In genomic region chr13:22655106-22655852, GRCh38 we compare ENCODE assay signal across 32 cellular contexts.
"Had no signal": no experiment of that assay in that cellular context is flagged by ENCODE, and none has a peak within 500 bp of the region (broad histone marks: within the 10 kb centered on the region; RNA-seq: fewer than 3 reads in every experiment).

No MANE protein-coding gene starts in this region.

- FAIRE-seq: urothelium cell line had no signal

- H3K4me3 ChIP-seq: neural progenitor cell, ovary, psoas muscle, skin epidermis, smooth muscle cell, spleen, suprapubic skin, testis, tibial artery, transverse colon, upper lobe of left lung, vagina had no signal

- H3K79me2 ChIP-seq: parathyroid adenoma had no signal

- H2AFZ ChIP-seq: neural progenitor cell, parathyroid adenoma had no signal

- H3K36me3 Mint-ChIP-seq: naive thymus-derived CD4-positive, alpha-beta T cell; natural killer cell; neural progenitor cell; stimulated activated memory B cell treated with anti-CD40 and anti-IgM and Interleukin-4, amounts not matched to agents 10 μg/mL and 1 μg/mL and 100 μg/mL, for 72 hours had no signal

- H3K9ac ChIP-seq: neural progenitor cell, parathyroid adenoma had no signal

- H3K27ac Mint-ChIP-seq: naive thymus-derived CD4-positive, alpha-beta T cell; natural killer cell; neural progenitor cell; progenitor cell of endocrine pancreas; stimulated activated memory B cell treated with anti-CD40 and anti-IgM and Interleukin-4, amounts not matched to agents 10 μg/mL and 1 μg/mL and 100 μg/mL, for 72 hours; stimulated activated naive CD8-positive, alpha-beta T cell treated with anti-CD3 and anti-CD28 coated beads, Interleukin-15, amount 100 ng/mL, for 72 hours had no signal

- H3K27me3 ChIP-seq: neural progenitor cell, ovary, spleen, suprapubic skin, testis, tibial artery, transverse colon, upper lobe of left lung, vagina had no signal

- H3K4me3 Mint-ChIP-seq: naive thymus-derived CD4-positive, alpha-beta T cell; natural killer cell; nephron; neural progenitor cell; stimulated activated memory B cell treated with anti-CD40 and anti-IgM and Interleukin-4, amounts not matched to agents 10 μg/mL and 1 μg/mL and 100 μg/mL, for 72 hours; stimulated activated naive CD8-positive, alpha-beta T cell treated with anti-CD3 and anti-CD28 coated beads, Interleukin-15, amount 100 ng/mL, for 72 hours had no signal

- H3K9me3 ChIP-seq: ovary, psoas muscle, spleen, suprapubic skin, testis, tibial artery, transverse colon, upper lobe of left lung, vagina had no signal

- H3K4me1 Mint-ChIP-seq: naive thymus-derived CD4-positive, alpha-beta T cell; natural killer cell; neural progenitor cell; stimulated activated memory B cell treated with anti-CD40 and anti-IgM and Interleukin-4, amounts not matched to agents 10 μg/mL and 1 μg/mL and 100 μg/mL, for 72 hours; stimulated activated naive CD8-positive, alpha-beta T cell treated with anti-CD3 and anti-CD28 coated beads, Interleukin-15, amount 100 ng/mL, for 72 hours had no signal

- H3K27me3 Mint-ChIP-seq: naive thymus-derived CD4-positive, alpha-beta T cell; progenitor cell of endocrine pancreas; stimulated activated memory B cell treated with anti-CD40 and anti-IgM and Interleukin-4, amounts not matched to agents 10 μg/mL and 1 μg/mL and 100 μg/mL, for 72 hours; stimulated activated naive CD8-positive, alpha-beta T cell treated with anti-CD3 and anti-CD28 coated beads, Interleukin-15, amount 100 ng/mL, for 72 hours had no signal

- H3K36me3 ChIP-seq: neural progenitor cell, ovary, spleen, suprapubic skin, tibial artery, transverse colon, upper lobe of left lung, vagina had no signal

- ATAC-seq: naive thymus-derived CD4-positive, alpha-beta T cell; natural killer cell; psoas muscle; right cardiac atrium; sciatic nerve; stimulated activated memory B cell treated with anti-CD40 and anti-IgM and Interleukin-4, amounts not matched to agents 10 μg/mL and 1 μg/mL and 100 μg/mL, for 72 hours; stimulated activated naive CD8-positive, alpha-beta T cell treated with anti-CD3 and anti-CD28 coated beads, Interleukin-15, amount 100 ng/mL, for 72 hours; stimulated activated naive CD8-positive, alpha-beta T cell treated with anti-CD3 and anti-CD28 coated beads, Interleukin-15, Interleukin-2, amounts not matched to agents 100 U/mL and 50 U/mL, for 24 hours had no signal

- DNase-seq: naive thymus-derived CD4-positive, alpha-beta T cell; natural killer cell; occipital lobe; ovary; posterior cingulate gyrus; psoas muscle; right cardiac atrium; spleen; stimulated activated CD4-positive, alpha-beta T cell treated with anti-CD3 and anti-CD28 coated beads, Interleukin-12 subunit alpha, Interleukin-12 subunit beta, amount 100 ng/mL, for 4 hours; stimulated activated CD4-positive, alpha-beta T cell treated with anti-CD3 and anti-CD28 coated beads, Interleukin-1b, Interleukin-23, amount 100 ng/mL, for 48 hours; stimulated activated CD4-positive, alpha-beta T cell treated with anti-CD3 and anti-CD28 coated beads, Interleukin-4, amount 100 ng/mL, for 1 hour; stimulated activated CD4-positive, alpha-beta T cell treated with anti-CD3 and anti-CD28 coated beads, Interleukin-4, amount 100 ng/mL, for 4 hours; stimulated activated CD8-positive, alpha-beta memory T cell treated with anti-CD3 and anti-CD28 coated beads, Interleukin-4, amount 100 ng/mL, for 48 hours; stimulated activated naive CD4-positive, alpha-beta T cell; stimulated activated naive CD8-positive, alpha-beta T cell treated with anti-CD3 and anti-CD28 coated beads, Interleukin-15, amount 100 ng/mL, for 72 hours; stimulated activated naive CD8-positive, alpha-beta T cell treated with anti-CD3 and anti-CD28 coated beads, Interleukin-15, Interleukin-2, amounts not matched to agents 100 U/mL and 50 U/mL, for 24 hours; substantia nigra; testis; tibial artery; transverse colon; upper lobe of left lung had no signal

- H3K4me2 ChIP-seq: neural progenitor cell, smooth muscle cell had no signal

- H3K4me1 ChIP-seq: neural progenitor cell, parathyroid adenoma, psoas muscle, spleen, suprapubic skin, testis, tibial artery, transverse colon, upper lobe of left lung, vagina had no signal

- H3K9me3 Mint-ChIP-seq: naive thymus-derived CD4-positive, alpha-beta T cell; neural progenitor cell; stimulated activated memory B cell treated with anti-CD40 and anti-IgM and Interleukin-4, amounts not matched to agents 10 μg/mL and 1 μg/mL and 100 μg/mL, for 72 hours; stimulated activated naive CD8-positive, alpha-beta T cell treated with anti-CD3 and anti-CD28 coated beads, Interleukin-15, amount 100 ng/mL, for 72 hours had no signal

- H3K27ac ChIP-seq: neural progenitor cell, ovary, parathyroid adenoma, psoas muscle, skin epidermis, spleen, suprapubic skin, testis, tibial artery, transverse colon, upper lobe of left lung, vagina had no signal
